8 cellular contexts compared by ENCODE assay signal in genomic region chr6:12956991-12957320, GRCh38.
DNase-seq lines count a peak whose midpoint lies in the region; ATAC-seq, FAIRE-seq and TF ChIP-seq lines count a peak whose summit lies in the region.

No MANE protein-coding gene starts in this region.

- H3K27me3 ChIP-seq in H1 (replicated peaks in 1 of 4; ENCODE audit: control insufficient read depth in 3 of 4, extremely low read depth in 1 of 4, insufficient read depth in 3 of 4, low read length in 3 of 4) = peaks cover 20 to 66% (median 54%) of the 10 kb centered on the region in 4 experiments
- no peaks in the 10 kb centered on the region for H3K27me3 ChIP-seq in WERI-Rb-1 (ENCODE audit: insufficient read depth, low read depth, severe bottlenecking)

- H2BK20ac ChIP-seq in H1 (ENCODE audit: low read length) = no peak overlapping the region

- no peak for TF ChIP-seq POLR2A in H1 (IDR thresholded peaks at IDR 0.05; ENCODE audit: control extremely low read depth in 1 of 2, low read depth in 2 of 2, low read length in 2 of 2)

- H4K20me1 ChIP-seq in OCI-LY7 (ENCODE audit: insufficient read depth, low read length) (no peaks in the 10 kb centered on the region), H1 (replicated peaks in 1 of 2; ENCODE audit: control insufficient read depth in 1 of 2, insufficient read depth in 2 of 2, low read length in 2 of 2) (peaks cover 16% of the 10 kb centered on the region in 2 experiments)

- CTCF ChIA-PET in OCI-LY7 (lab: Charles Lee; ENCODE audit: unreplicated experiment) = no interaction called here
- CTCF ChIA-PET in H1 (lab: Charles Lee; ENCODE audit: partially characterized antibody) = interaction anchor here (0.6 to 2.3 kb wide), 7 partner anchors 9 to 394 kb away, joined by 3 to 8 read pairs (median 3); no protein-coding TSS in a partner anchor

- H3K9ac ChIP-seq in H1 (replicated peaks in 1 of 4; ENCODE audit: extremely low read depth in 1 of 4, low read depth in 3 of 4, low read length in 3 of 4) = no peak overlapping the region

- TF ChIP-seq EP300 in H1 (IDR thresholded peaks at IDR 0.05; ENCODE audit: borderline replicate concordance in 1 of 2, low read depth in 2 of 2, low read length in 2 of 2) = no peak

- H3K4me3 Mint-ChIP-seq in CD14-positive monocyte (peak overlapping the region; percentile 99), osteocyte (ENCODE audit: unreplicated experiment) (peak overlapping the region; percentile 90)

- WGBS in H1 (ENCODE audit: extremely low coverage in 1 of 2, insufficient coverage in 1 of 2, insufficient read length in 1 of 2, insufficient replicate concordance in 2 of 2, low coverage in 1 of 2, low lambda C conversion rate in 2 of 2, missing lambda C conversion rate in 1 of 2), 2 experiments = 0% methylated on average over 3 of the region's 6 CpGs; no CpG with 5 or more reads in 1 of the 2 experiments

- no peaks in the 10 kb centered on the region for H3K79me1 ChIP-seq in H1 (ENCODE audit: low read depth, low read length)

- DNase-seq in CD14-positive monocyte (ENCODE audit: low spot score) (no peak), OCI-LY7 (ENCODE audit: low spot score) (no peak), H1 (ENCODE audit: low read depth in 1 of 2, low spot score in 2 of 2) (no peak), osteocyte (ENCODE audit: extremely low spot score, unreplicated experiment) (no peak), WERI-Rb-1 (no peak), NCI-H1092 treated with DMSO at 0.1 percent for 48 hours (lab: John Stamatoyannopoulos, UW) (no peak), left colon (no peak)

- H4K8ac ChIP-seq in H1 (ENCODE audit: extremely low read depth, insufficient read depth, low read length) = no peak overlapping the region

- H3K27ac Mint-ChIP-seq in CD14-positive monocyte (peak overlapping the region in 6 of 7 donors; percentile 27 to 90 (median 81)), osteocyte (ENCODE audit: unreplicated experiment) (peak overlapping the region; percentile 79)

- ATAC-seq in HG02678 (IDR thresholded peaks at IDR 0.05; ENCODE audit: unreplicated experiment) (no peak), left colon (no peak)

- H3K56ac ChIP-seq in H1 (replicated peaks; ENCODE audit: insufficient read length, low read depth, low read length) = no peak overlapping the region

- no peak overlapping the region for H2BK5ac ChIP-seq in H1 (ENCODE audit: low read depth, low read length)

- no peak overlapping the region for H3K4ac ChIP-seq in H1 (replicated peaks; ENCODE audit: insufficient read length, low read depth, low read length)

- H3K9me3 Mint-ChIP-seq in CD14-positive monocyte (no peaks in the 10 kb centered on the region), osteocyte (ENCODE audit: unreplicated experiment) (no peaks in the 10 kb centered on the region)

- H3K27ac ChIP-seq in OCI-LY7 (ENCODE audit: low read depth, low read length, poor library complexity, severe bottlenecking) (no peak overlapping the region), H1 (ENCODE audit: low read depth, low read length) (no peak overlapping the region), WERI-Rb-1 (no peak overlapping the region)

- peak overlapping the region; percentile 59 for H3K4me3 ChIP-seq in OCI-LY7 (ENCODE audit: low read depth, low read length, poor library complexity, severe bottlenecking)
- H3K4me3 ChIP-seq in H1 (ENCODE audit: extremely low read depth in 1 of 4, insufficient read depth in 2 of 4, low read depth in 3 of 4, low read length in 4 of 4) = peak overlapping the region; percentile 14 to 54 (median 31); a peak in 5 of 8 replicates
- H3K4me3 ChIP-seq in WERI-Rb-1 (ENCODE audit: low read depth, low read length) = no peak overlapping the region

- no peak for FAIRE-seq in H1 (lab: Jason Lieb, UNC)

- H3K14ac ChIP-seq in H1 (ENCODE audit: insufficient read length) = no peak overlapping the region

- POLR2A ChIA-PET in OCI-LY7 (lab: Charles Lee) (no interaction called here), H1 (lab: Charles Lee; ENCODE audit: partially characterized antibody) (interaction anchor here (0.6 to 0.8 kb wide), 2 partner anchors 31 to 1659 kb away, joined by 3 to 4 read pairs; no protein-coding TSS in a partner anchor)

- no TSS peak for BruUV-seq in OCI-LY7 (replicated peaks; lab: Mats Ljungman, UMichigan)

- no peaks in the 10 kb centered on the region for H3K4me1 ChIP-seq in OCI-LY7 (ENCODE audit: insufficient read depth, low read length, poor library complexity, severe bottlenecking)
- H3K4me1 ChIP-seq in H1 (replicated peaks in 1 of 4; ENCODE audit: control insufficient read depth in 3 of 4, insufficient read depth in 4 of 4, low read length in 3 of 4) = peaks cover 15 to 20% (median 18%) of the 10 kb centered on the region in 4 experiments

- H2AFZ ChIP-seq in OCI-LY7 (ENCODE audit: low read length) (0 out of 2 replicates have a peak overlapping the region, but pooled peaks have one; percentile 17), H1 (ENCODE audit: low read length) (no peak overlapping the region)

- no peaks in the 10 kb centered on the region for H3K36me3 ChIP-seq in OCI-LY7 (ENCODE audit: insufficient read depth, low read length)
- no peaks in the 10 kb centered on the region for H3K36me3 ChIP-seq in H1 (ENCODE audit: control insufficient read depth in 2 of 4, insufficient read depth in 4 of 4, low read length in 3 of 4)
- no peaks in the 10 kb centered on the region for H3K36me3 ChIP-seq in WERI-Rb-1

- H3K79me2 ChIP-seq in OCI-LY7 (ENCODE audit: insufficient read depth, low read depth, low read length) = no peaks in the 10 kb centered on the region
- H3K79me2 ChIP-seq in H1 (ENCODE audit: control insufficient read depth in 1 of 2, insufficient read depth in 2 of 2, low read length in 2 of 2) = no peaks in the 10 kb centered on the region

- H3K4me1 Mint-ChIP-seq in CD14-positive monocyte (peaks cover 29% of the 10 kb centered on the region), osteocyte (ENCODE audit: unreplicated experiment) (peaks cover 15% of the 10 kb centered on the region)

- H3K4me2 ChIP-seq in OCI-LY7 (ENCODE audit: low read length) (peak overlapping the region; percentile 59), H1 (ENCODE audit: insufficient read depth in 1 of 2, low read depth in 2 of 2, low read length in 2 of 2) (peak overlapping the region; percentile 69 to 93)

- H3K23ac ChIP-seq in H1 (ENCODE audit: insufficient read length) = no peak overlapping the region

- no peak for TF ChIP-seq CTCF in CD14-positive monocyte (IDR thresholded peaks at IDR 0.05)
- TF ChIP-seq CTCF in OCI-LY7 (conservative IDR thresholded peaks at IDR 0.05; ENCODE audit: low read length) = no peak
- no peak for TF ChIP-seq CTCF in H1 (IDR thresholded peaks at IDR 0.05; ENCODE audit: control extremely low read depth in 1 of 3, insufficient read depth in 1 of 3, low read depth in 1 of 3, low read length in 3 of 3)
- no peak for TF ChIP-seq CTCF in osteocyte (IDR thresholded peaks at IDR 0.05)
- no peak for TF ChIP-seq CTCF in WERI-Rb-1 (IDR thresholded peaks at IDR 0.05; ENCODE audit: low read depth, low read length)

- no peak overlapping the region for H2BK15ac ChIP-seq in H1 (ENCODE audit: low read length)

- no peak overlapping the region for H3K18ac ChIP-seq in H1 (ENCODE audit: extremely low read depth, low read length)

- no peak for TF ChIP-seq RAD21 in H1 (IDR thresholded peaks at IDR 0.05 in 1 of 2, conservative IDR thresholded peaks at IDR 0.05 in 1 of 2; ENCODE audit: low read depth in 2 of 2, low read length in 2 of 2)

- no peak overlapping the region for H2AK5ac ChIP-seq in H1 (ENCODE audit: low read depth, low read length)

- intact Hi-C loops in CD14-positive monocyte (cut with micrococcal nuclease) (no loop called here), OCI-LY7 (cut with micrococcal nuclease; ENCODE audit: unreplicated experiment) (no loop called here), left colon (cut with DNase I, micrococcal nuclease) (no loop called here)

- no peaks in the 10 kb centered on the region; the same call in 1 of the 2 replicates for H3K23me2 ChIP-seq in H1 (ENCODE audit: low read depth, low read length)

- no peak overlapping the region for H4K5ac ChIP-seq in H1 (ENCODE audit: insufficient read length, low read depth, low read length)

- no peaks in the 10 kb centered on the region for H3K9me2 ChIP-seq in OCI-LY7 (ENCODE audit: insufficient read depth, low read length)

- H4K91ac ChIP-seq in H1 (replicated peaks; ENCODE audit: insufficient read length, low read length) = no peak overlapping the region

- no peak overlapping the region for H2BK12ac ChIP-seq in H1 (ENCODE audit: low read depth, low read length)

- H3K27me3 Mint-ChIP-seq in CD14-positive monocyte (ENCODE audit: low read depth in 3 of 3) = peaks cover 1 to 2% (median 2%) of the 10 kb centered on the region in 3 donors
- peaks cover 24% of the 10 kb centered on the region for H3K27me3 Mint-ChIP-seq in osteocyte (ENCODE audit: unreplicated experiment)

- H3K36me3 Mint-ChIP-seq in CD14-positive monocyte (no peaks in the 10 kb centered on the region), osteocyte (ENCODE audit: unreplicated experiment) (no peaks in the 10 kb centered on the region)

- H3K9me3 ChIP-seq in OCI-LY7 (ENCODE audit: low read length) = no peaks in the 10 kb centered on the region
- no peaks in the 10 kb centered on the region for H3K9me3 ChIP-seq in H1 (ENCODE audit: insufficient read depth in 2 of 2, low read depth in 1 of 2, low read length in 1 of 2)
- H3K9me3 ChIP-seq in WERI-Rb-1 (ENCODE audit: severe bottlenecking) = no peaks in the 10 kb centered on the region

- H2BK120ac ChIP-seq in H1 (replicated peaks; ENCODE audit: low read depth, low read length) = no peak overlapping the region

TF ChIP-seq in H1, 55 proteins besides CTCF, POLR2A, EP300 and RAD21:
- no peak for TF ChIP-seq RNF2 (IDR thresholded peaks at IDR 0.05; ENCODE audit: borderline replicate concordance, low read depth, low read length, missing control alignments, poor library complexity, severe bottlenecking)
TF ChIP-seq in H1: peak in this region for 0.
